In the genomic region with DNA sequence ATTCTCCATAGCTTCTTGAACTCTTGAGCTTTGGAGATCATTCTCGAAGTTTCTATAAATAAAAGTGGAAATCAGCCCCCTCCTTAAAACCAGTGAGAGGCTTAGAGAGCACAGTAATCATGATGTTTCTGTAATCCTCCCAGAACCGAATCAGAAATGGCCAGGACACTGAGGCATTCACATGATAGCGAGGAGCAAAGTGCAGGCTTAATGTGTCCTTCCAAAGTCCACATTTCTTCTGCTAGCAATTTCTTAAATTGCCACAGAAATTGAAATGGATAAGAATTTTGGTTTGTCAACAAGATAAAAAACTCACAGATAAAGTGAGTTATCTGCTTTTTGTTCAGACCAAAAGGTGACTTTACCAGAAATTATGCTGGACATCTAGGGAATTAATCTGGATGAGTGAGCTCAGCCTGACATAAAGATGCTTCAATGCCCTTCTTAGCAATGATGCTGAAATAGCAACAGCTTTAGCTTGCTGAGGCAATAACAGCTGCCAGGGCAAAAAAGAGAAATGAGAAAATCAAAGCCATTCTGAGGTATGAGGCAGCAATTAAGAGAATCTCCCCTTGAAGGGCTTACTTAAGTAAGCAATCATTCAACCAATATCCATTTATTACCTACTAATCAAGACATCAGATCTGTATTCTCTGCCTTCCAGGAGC, we compare ENCODE assay signal across 18 cellular contexts.
A peak's percentile ranks its signal among the peaks of the same experiment; 100 is the strongest.
DNase-seq lines count a peak whose midpoint lies in the region; ATAC-seq, FAIRE-seq and TF ChIP-seq lines count a peak whose summit lies in the region.
"Had no signal": no experiment of that assay in that cellular context is flagged by ENCODE, and none has a peak within 500 bp of the region (broad histone marks: within the 10 kb centered on the region; RNA-seq: fewer than 3 reads in every experiment).

No MANE protein-coding gene starts in this region.

- 0 out of 2 replicates have a peak overlapping the region, but pooled peaks have one; percentile 7 for H2AFZ ChIP-seq in H1 (ENCODE audit: low read length)

- H3K27me3 ChIP-seq in H1 (replicated peaks in 1 of 4; ENCODE audit: control insufficient read depth in 3 of 4, extremely low read depth in 1 of 4, insufficient read depth in 3 of 4, low read length in 3 of 4) (no peaks in the 10 kb centered on the region), right lobe of liver (no peaks in the 10 kb centered on the region)
- H3K27me3 ChIP-seq: MG63 had no signal

- H3K23me2 ChIP-seq in H1 (ENCODE audit: low read depth, low read length) = no peaks in the 10 kb centered on the region

- H3K4me3 Mint-ChIP-seq in activated T-cell treated with anti-CD3 and anti-CD28 coated beads, Interleukin-2, amount 50 U/mL, for 72 hours = no peak overlapping the region
- H3K4me3 Mint-ChIP-seq: B cell had no signal

- H3K9ac ChIP-seq in H1 (replicated peaks in 1 of 4; ENCODE audit: extremely low read depth in 1 of 4, low read depth in 3 of 4, low read length in 3 of 4) = no peak overlapping the region

- H3K4me1 ChIP-seq in H1 (replicated peaks in 1 of 4; ENCODE audit: control insufficient read depth in 3 of 4, insufficient read depth in 4 of 4, low read length in 3 of 4) (no peaks in the 10 kb centered on the region), right lobe of liver (peaks cover 0 to 13% (median 3%) of the 10 kb centered on the region in 4 donors)

- H4K91ac ChIP-seq in H1 (replicated peaks; ENCODE audit: insufficient read length, low read length) = no peak overlapping the region

- no peaks in the 10 kb centered on the region for H3K79me1 ChIP-seq in H1 (ENCODE audit: low read depth, low read length)

- H3K4me1 Mint-ChIP-seq in activated T-cell treated with anti-CD3 and anti-CD28 coated beads, Interleukin-2, amount 50 U/mL, for 72 hours (ENCODE audit: low read depth) = peaks cover 5% of the 10 kb centered on the region
- H3K4me1 Mint-ChIP-seq: B cell had no signal

- no peak for TF ChIP-seq POLR2A in H1 (IDR thresholded peaks at IDR 0.05; ENCODE audit: control extremely low read depth in 1 of 2, low read depth in 2 of 2, low read length in 2 of 2)
- TF ChIP-seq POLR2A in right lobe of liver (IDR thresholded peaks at IDR 0.05) = no peak
- TF ChIP-seq POLR2A in lower leg skin (IDR thresholded peaks at IDR 0.05) = no peak

- H3K36me3 ChIP-seq in H1 (ENCODE audit: control insufficient read depth in 2 of 4, insufficient read depth in 4 of 4, low read length in 3 of 4) (no peaks in the 10 kb centered on the region), right lobe of liver (no peaks in the 10 kb centered on the region)
- H3K36me3 ChIP-seq: MG63 had no signal

- no peaks in the 10 kb centered on the region for H3K9me3 ChIP-seq in H1 (ENCODE audit: insufficient read depth in 2 of 2, low read depth in 1 of 2, low read length in 1 of 2)
- no peaks in the 10 kb centered on the region for H3K9me3 ChIP-seq in right lobe of liver
- H3K9me3 ChIP-seq: MG63 had no signal

- H3K27ac ChIP-seq in H1 (ENCODE audit: low read depth, low read length) (no peak overlapping the region), right lobe of liver (peak overlapping the region in 2 of 3 donors; percentile 53 to 65)

- no peak overlapping the region for H4K5ac ChIP-seq in H1 (ENCODE audit: insufficient read length, low read depth, low read length)

- H3K4me3 ChIP-seq in H1 (ENCODE audit: extremely low read depth in 1 of 4, insufficient read depth in 2 of 4, low read depth in 3 of 4, low read length in 4 of 4) = no peak overlapping the region
- H3K4me3 ChIP-seq in right lobe of liver = no peak overlapping the region
- H3K4me3 ChIP-seq in lower leg skin (ENCODE audit: low read depth, poor library complexity, severe bottlenecking) = no peak overlapping the region
- H3K4me3 ChIP-seq: MG63 had no signal

- no peaks in the 10 kb centered on the region for H3K79me2 ChIP-seq in H1 (ENCODE audit: control insufficient read depth in 1 of 2, insufficient read depth in 2 of 2, low read length in 2 of 2)

- POLR2A ChIA-PET in H1 (lab: Charles Lee; ENCODE audit: partially characterized antibody) = no interaction called here

- H2BK20ac ChIP-seq in H1 (ENCODE audit: low read length) = no peak overlapping the region

- no peak overlapping the region for H2BK5ac ChIP-seq in H1 (ENCODE audit: low read depth, low read length)

- CTCF ChIA-PET in H1 (lab: Charles Lee; ENCODE audit: partially characterized antibody) = interaction anchor here (0.9 to 1.2 kb wide), 4 partner anchors 12 to 238 kb away, joined by 3 to 5 read pairs (median 4); no protein-coding TSS in a partner anchor

- no peak overlapping the region for H3K23ac ChIP-seq in H1 (ENCODE audit: insufficient read length)

- no peak overlapping the region for H3K27ac Mint-ChIP-seq in activated T-cell treated with anti-CD3 and anti-CD28 coated beads, Interleukin-2, amount 50 U/mL, for 72 hours
- H3K27ac Mint-ChIP-seq: B cell had no signal

- FAIRE-seq in D721Med (lab: Jason Lieb, UNC) (peak; percentile 99), H1 (lab: Jason Lieb, UNC) (no peak)

- H3K9me3 Mint-ChIP-seq in activated T-cell treated with anti-CD3 and anti-CD28 coated beads, Interleukin-2, amount 50 U/mL, for 72 hours = no peaks in the 10 kb centered on the region

- no peaks in the 10 kb centered on the region for H4K20me1 ChIP-seq in H1 (replicated peaks in 1 of 2; ENCODE audit: control insufficient read depth in 1 of 2, insufficient read depth in 2 of 2, low read length in 2 of 2)

- DNase-seq in D721Med (ENCODE audit: insufficient read length, low spot score) (no peak), NAMALWA (ENCODE audit: low spot score) (peak; percentile 13), H1 (ENCODE audit: low read depth in 1 of 2, low spot score in 2 of 2) (no peak), right lobe of liver (no peak), NCI-H748 treated with DMSO at 0.1 percent for 48 hours (lab: John Stamatoyannopoulos, UW) (no peak), lower leg skin (ENCODE audit: low spot score in 2 of 2) (no peak), anterior cingulate cortex (lab: John Stamatoyannopoulos, UW) (no peak)
- no peak for DNase-seq in activated T-cell treated with anti-CD3 and anti-CD28 coated beads, Interleukin-2, amount 50 U/mL, for 72 hours
- DNase-seq: DMS 273 treated with DMSO at 0.1 percent for 48 hours, DND-41, Kasumi-1, MG63, NCI-H187, NCI-H2107, NCI-H510A had no signal

- H2BK15ac ChIP-seq in H1 (ENCODE audit: low read length) = no peak overlapping the region

- H3K4me2 ChIP-seq in H1 (ENCODE audit: insufficient read depth in 1 of 2, low read depth in 2 of 2, low read length in 2 of 2) = no peak overlapping the region

- intact Hi-C loops in right lobe of liver (cut with DNase I) = no loop called here
- intact Hi-C loops in lower leg skin (cut with DNase I; ENCODE audit: low total_unique reads) = no loop called here

- 87% methylated on average over 3 of the region's 3 CpGs; no CpG with 5 or more reads in 1 of the 2 experiments for WGBS in H1 (ENCODE audit: extremely low coverage in 1 of 2, insufficient coverage in 1 of 2, insufficient read length in 1 of 2, insufficient replicate concordance in 2 of 2, low coverage in 1 of 2, low lambda C conversion rate in 2 of 2, missing lambda C conversion rate in 1 of 2), 2 experiments
- 39% methylated on average over 3 of the region's 3 CpGs for WGBS in right lobe of liver (ENCODE audit: insufficient coverage, low coverage, low lambda C conversion rate, missing lambda C conversion rate)
- 86 to 90% methylated on average over 3 of the region's 3 CpGs for WGBS in lower leg skin, 2 donors

- TF ChIP-seq RAD21 in H1 (IDR thresholded peaks at IDR 0.05 in 1 of 2, conservative IDR thresholded peaks at IDR 0.05 in 1 of 2; ENCODE audit: low read depth in 2 of 2, low read length in 2 of 2) = no peak

- TF ChIP-seq CTCF in D721Med (IDR thresholded peaks at IDR 0.05; ENCODE audit: insufficient read depth, missing control alignments) (no peak), H1 (IDR thresholded peaks at IDR 0.05; ENCODE audit: control extremely low read depth in 1 of 3, insufficient read depth in 1 of 3, low read depth in 1 of 3, low read length in 3 of 3) (no peak), right lobe of liver (IDR thresholded peaks at IDR 0.05) (no peak), lower leg skin (IDR thresholded peaks at IDR 0.05) (no peak)

- no peak overlapping the region for H3K18ac ChIP-seq in H1 (ENCODE audit: extremely low read depth, low read length)

- no peak for TF ChIP-seq EP300 in H1 (IDR thresholded peaks at IDR 0.05; ENCODE audit: borderline replicate concordance in 1 of 2, low read depth in 2 of 2, low read length in 2 of 2)

- no peaks in the 10 kb centered on the region for H3K36me3 Mint-ChIP-seq in activated T-cell treated with anti-CD3 and anti-CD28 coated beads, Interleukin-2, amount 50 U/mL, for 72 hours (ENCODE audit: insufficient read depth in 2 of 2)

- no peak overlapping the region for H4K8ac ChIP-seq in H1 (ENCODE audit: extremely low read depth, insufficient read depth, low read length)

- peak; percentile 84 to 92 (median 90) for ATAC-seq in right lobe of liver
- ATAC-seq in activated T-cell treated with anti-CD3 and anti-CD28 coated beads, Interleukin-2, amount 50 U/mL, for 72 hours (replicated peaks in 1 of 2) = no peak
- ATAC-seq: HCT116, Panc1 had no signal

- no peak overlapping the region for H3K56ac ChIP-seq in H1 (replicated peaks; ENCODE audit: insufficient read length, low read depth, low read length)

- H2BK12ac ChIP-seq in H1 (ENCODE audit: low read depth, low read length) = no peak overlapping the region

- H3K27me3 Mint-ChIP-seq in activated T-cell treated with anti-CD3 and anti-CD28 coated beads, Interleukin-2, amount 50 U/mL, for 72 hours (ENCODE audit: low read depth) = peaks cover 28% of the 10 kb centered on the region

- no peak overlapping the region for H3K4ac ChIP-seq in H1 (replicated peaks; ENCODE audit: insufficient read length, low read depth, low read length)

- H2BK120ac ChIP-seq in H1 (replicated peaks; ENCODE audit: low read depth, low read length) = no peak overlapping the region

- no peak overlapping the region for H2AK5ac ChIP-seq in H1 (ENCODE audit: low read depth, low read length)

- no peak overlapping the region for H3K14ac ChIP-seq in H1 (ENCODE audit: insufficient read length)

TF ChIP-seq in H1, 55 proteins besides CTCF, POLR2A, EP300 and RAD21 (continues in another document):
- TF ChIP-seq CHD1 (IDR thresholded peaks at IDR 0.05; ENCODE audit: low read depth, low read length) = no peak
- TF ChIP-seq CREB1 (IDR thresholded peaks at IDR 0.05) = no peak
- TF ChIP-seq RNF2 (IDR thresholded peaks at IDR 0.05; ENCODE audit: borderline replicate concordance, low read depth, low read length, missing control alignments, poor library complexity, severe bottlenecking) = no peak
- no peak for TF ChIP-seq NRF1 (IDR thresholded peaks at IDR 0.05; ENCODE audit: low read depth, low read length)
- no peak for TF ChIP-seq SIRT6 (IDR thresholded peaks at IDR 0.05; ENCODE audit: low read length)
- TF ChIP-seq KDM5A (IDR thresholded peaks at IDR 0.05; ENCODE audit: low read length) = no peak
- TF ChIP-seq POLR2AphosphoS5 (IDR thresholded peaks at IDR 0.05; ENCODE audit: low read depth, low read length) = no peak

Comparison
In these comparisons a context has a peak if more than half of its experiments do, and no peak if none do; other contexts are left out.
1. ATAC-seq: peak in right lobe of liver (4 of 4); none in activated T-cell treated with anti-CD3 and anti-CD28 coated beads, Interleukin-2, amount 50 U/mL, for 72 hours (0 of 2).